Comparison of ENCODE assay signal across 20 cellular contexts in genomic region chr4:183492791-183493221, GRCh38. TPM values are rescaled to one million over a fixed set of nuclear protein-coding genes. Genes with fewer than 3 reads are reported as not detected.
A peak's percentile ranks its signal among the peaks of the same experiment; 100 is the strongest.
DNase-seq lines count a peak whose midpoint lies in the region; ATAC-seq, FAIRE-seq and TF ChIP-seq lines count a peak whose summit lies in the region.
"Had no signal": no experiment of that assay in that cellular context is flagged by ENCODE, and none has a peak within 500 bp of the region (broad histone marks: within the 10 kb centered on the region; RNA-seq: fewer than 3 reads in every experiment).

No MANE protein-coding gene starts in this region.

- H3K9ac ChIP-seq in keratinocyte (ENCODE audit: control insufficient read depth, extremely low read depth, insufficient read depth, low read length), result peak overlapping the region; percentile 10

- dilution Hi-C loops in keratinocyte (cut with MboI; ENCODE audit: extremely low pct_ligation_motif_present, low sequenced_read_pairs), result no loop called here

- TF ChIP-seq CTCF in cardiac fibroblast (IDR thresholded peaks at IDR 0.05; ENCODE audit: low read depth, low read length) (no peak), keratinocyte (optimal IDR thresholded peaks at IDR 0.05 in 1 of 3, IDR thresholded peaks at IDR 0.05 in 1 of 3, conservative IDR thresholded peaks at IDR 0.05 in 1 of 3; ENCODE audit: extremely low read depth in 1 of 3, insufficient read depth in 2 of 3, low read length in 3 of 3) (no peak)

- ATAC-seq in GM21423 (IDR thresholded peaks at IDR 0.05; ENCODE audit: unreplicated experiment), result no peak
- ATAC-seq: activated T-helper 17 cell treated with anti-CD3 and anti-CD28 coated beads, Interleukin-2, amount 50 U/mL, for 72 hours; CD8-positive, alpha-beta T cell; left ventricle myocardium superior; natural killer cell had no signal

- in situ Hi-C loops in Caki2 (cut with HindIII; ENCODE audit: low pct_unique_long_range_greater_than_20kb, low sequenced_read_pairs), result no loop called here

- H3K36me3 ChIP-seq in keratinocyte (ENCODE audit: control insufficient read depth in 2 of 2, extremely low read depth in 1 of 2, insufficient read depth in 2 of 2, low read length in 2 of 2), result no peaks in the 10 kb centered on the region
- H3K36me3 ChIP-seq: right atrium auricular region, vagina had no signal

- H3K79me2 ChIP-seq in keratinocyte (ENCODE audit: control insufficient read depth, insufficient read depth, low read length), result no peaks in the 10 kb centered on the region
- H3K79me2 ChIP-seq: hepatocyte had no signal

- no peak overlapping the region for H3K4me3 ChIP-seq in cardiac fibroblast (replicated peaks in 1 of 2; ENCODE audit: low read depth in 2 of 2, low read length in 2 of 2)
- H3K4me3 ChIP-seq in keratinocyte (ENCODE audit: control insufficient read depth in 2 of 3, extremely low read depth in 1 of 3, insufficient read depth in 2 of 3, low read depth in 1 of 3, low read length in 3 of 3), result peak overlapping the region in 2 of 3 experiments; percentile 12 to 15
- H3K4me3 ChIP-seq: hepatocyte, right atrium auricular region, vagina had no signal

- H3K4me1 ChIP-seq in keratinocyte (ENCODE audit: control insufficient read depth, extremely low read depth, insufficient read depth, low read length), result peaks cover 25% of the 10 kb centered on the region
- H3K4me1 ChIP-seq: right atrium auricular region, vagina had no signal

- peak overlapping the region; percentile 57 for H3K4me2 ChIP-seq in keratinocyte (ENCODE audit: control insufficient read depth, extremely low read depth, insufficient read depth, low read depth, low read length)
- H3K4me2 ChIP-seq: hepatocyte had no signal

- peak overlapping the region; percentile 61 for H3K27ac ChIP-seq in keratinocyte (ENCODE audit: control insufficient read depth, insufficient read depth, low read length)
- H3K27ac ChIP-seq: hepatocyte, right atrium auricular region, vagina had no signal

- H4K20me1 ChIP-seq in keratinocyte (ENCODE audit: control insufficient read depth, extremely low read depth, insufficient read depth, low read length), result no peaks in the 10 kb centered on the region

- peak overlapping the region; percentile 50 for H2AFZ ChIP-seq in keratinocyte (ENCODE audit: control insufficient read depth, low read length)
- H2AFZ ChIP-seq: hepatocyte had no signal

- DNase-seq in Caki2 (ENCODE audit: low read depth), result peak; percentile 8
- peak; percentile 79 for DNase-seq in NCI-H226
- DNase-seq in cardiac fibroblast (ENCODE audit: low read depth in 2 of 2), result peak; percentile 12 to 54
- peak; percentile 83 for DNase-seq in keratinocyte (ENCODE audit: low read depth, low spot score)
- DNase-seq in stimulated activated CD4-positive, alpha-beta T cell treated with anti-CD3 and anti-CD28 coated beads, Interleukin-12 subunit alpha, Interleukin-12 subunit beta, amount 100 ng/mL, for 4 hours, result no peak
- DNase-seq in NCI-H2029 treated with DMSO at 0.1 percent for 48 hours (lab: John Stamatoyannopoulos, UW), result no peak
- no peak for DNase-seq in activated gamma-delta T cell (lab: John Stamatoyannopoulos, UW)
- DNase-seq: CD8-positive, alpha-beta T cell; left ventricle myocardium superior; natural killer cell; NCI-H1048; OCI-M1; stimulated activated CD4-positive, alpha-beta T cell treated with anti-CD3 and anti-CD28 coated beads, Interleukin-4, amount 100 ng/mL, for 4 hours; stimulated activated naive CD4-positive, alpha-beta T cell had no signal

- no peaks in the 10 kb centered on the region for H3K9me1 ChIP-seq in keratinocyte (ENCODE audit: control insufficient read depth, extremely low read depth, insufficient read depth, low read length)

- no peaks in the 10 kb centered on the region for H3K9me3 ChIP-seq in keratinocyte (ENCODE audit: control insufficient read depth, low read depth, low read length)
- H3K9me3 ChIP-seq: vagina had no signal

- H3K27me3 ChIP-seq in keratinocyte (ENCODE audit: control insufficient read depth, extremely low read depth, insufficient read depth, low read length), result no peaks in the 10 kb centered on the region
- H3K27me3 ChIP-seq: hepatocyte, right atrium auricular region, vagina had no signal

- peak; percentile 98 for FAIRE-seq in keratinocyte (lab: Jason Lieb, UNC)
- FAIRE-seq: H1 had no signal

RNA-seq across cellular contexts. Expression of gene ING2, which starts 12.1 kb away (rescaled TPM):
- 19.7 and 22.8 TPM in 2 replicates for total RNA-seq in Caki2 (2014; rRNA removed; shearing (Covaris generic); ENCODE audit: low replicate concordance)
- 8.8 to 16.1 TPM (median 12.1 TPM) in 3 replicates for polyA plus RNA-seq in keratinocyte
- 16.9 TPM for polyA plus RNA-seq in keratinocyte (2011; ENCODE audit: low read depth)
- 12.8 and 17.5 TPM in 2 replicates for polyA plus RNA-seq in keratinocyte (2011; cell fraction: cytosol; rRNA removed)
- polyA plus RNA-seq in keratinocyte (2011; cell fraction: nucleus; rRNA removed), result 7.0 and 9.0 TPM in 2 replicates
- polyA plus RNA-seq in keratinocyte (2012; ENCODE audit: low replicate concordance), result 13.7 and 15.0 TPM in 2 replicates
- 0.92 to 2.4 TPM in 2 of 3 replicates, not detected in the other for polyA minus RNA-seq in keratinocyte
- 4.6 TPM for polyA minus RNA-seq in keratinocyte (2011; cell fraction: cytosol; rRNA and poly(A)+ RNA removed)
- polyA minus RNA-seq in keratinocyte (2011; cell fraction: nucleus; rRNA and poly(A)+ RNA removed), result 0.53 and 2.1 TPM in 2 replicates

RNA-seq across cellular contexts. Expression of gene CDKN2AIP, which starts 48.4 kb away (rescaled TPM):
- total RNA-seq in Caki2 (2014; rRNA removed; shearing (Covaris generic); ENCODE audit: low replicate concordance), result 8.3 and 15.2 TPM in 2 replicates
- polyA plus RNA-seq in keratinocyte, result 10.3 to 13.6 TPM (median 10.3 TPM) in 3 replicates
- 14.8 TPM for polyA plus RNA-seq in keratinocyte (2011; ENCODE audit: low read depth)
- 4.7 and 10.2 TPM in 2 replicates for polyA plus RNA-seq in keratinocyte (2011; cell fraction: cytosol; rRNA removed)
- polyA plus RNA-seq in keratinocyte (2011; cell fraction: nucleus; rRNA removed), result 10.6 and 11.0 TPM in 2 replicates
- 8.7 and 14.5 TPM in 2 replicates for polyA plus RNA-seq in keratinocyte (2012; ENCODE audit: low replicate concordance)
- 3.6 to 10.2 TPM (median 7.2 TPM) in 3 replicates for polyA minus RNA-seq in keratinocyte
- 6.9 TPM for polyA minus RNA-seq in keratinocyte (2011; cell fraction: cytosol; rRNA and poly(A)+ RNA removed)
- 7.7 and 14.0 TPM in 2 replicates for polyA minus RNA-seq in keratinocyte (2011; cell fraction: nucleus; rRNA and poly(A)+ RNA removed)

Comparison
In these comparisons a context has a peak if more than half of its experiments do, and no peak if none do; other contexts are left out.
1. DNase-seq: peak in Caki2 (single experiment), NCI-H226 (single experiment), cardiac fibroblast (2 of 2) and keratinocyte (single experiment); none in stimulated activated CD4-positive, alpha-beta T cell treated with anti-CD3 and anti-CD28 coated beads, Interleukin-12 subunit alpha, Interleukin-12 subunit beta, amount 100 ng/mL, for 4 hours (single experiment), NCI-H2029 treated with DMSO at 0.1 percent for 48 hours (single experiment) and activated gamma-delta T cell (single experiment).
2. H3K4me3 ChIP-seq: peak in keratinocyte (2 of 3); none in cardiac fibroblast (0 of 2).